In the genomic region with DNA sequence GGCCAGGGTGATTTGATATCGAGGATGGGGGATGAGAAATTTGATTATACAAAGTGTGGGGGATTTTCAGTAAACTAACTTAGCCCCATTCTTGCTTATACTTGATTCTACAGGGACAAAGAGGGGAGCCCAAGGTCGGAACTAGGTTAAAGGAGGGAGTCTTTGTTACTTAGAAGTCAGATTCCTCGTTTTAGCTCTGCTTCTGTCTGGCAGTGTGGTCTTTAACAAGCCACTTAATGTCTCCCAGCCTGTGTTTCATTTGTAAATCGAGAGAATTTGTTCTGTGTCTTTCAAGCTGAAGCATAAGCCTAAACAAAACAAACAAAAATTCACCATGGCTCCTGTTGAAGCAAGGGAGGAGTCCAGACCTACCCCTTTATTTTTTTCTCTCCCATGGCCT, we compare ENCODE assay signal across 21 cellular contexts.
DNase-seq lines count a peak whose midpoint lies in the region; ATAC-seq, FAIRE-seq and TF ChIP-seq lines count a peak whose summit lies in the region.
"Had no signal": no experiment of that assay in that cellular context is flagged by ENCODE, and none has a peak within 500 bp of the region (broad histone marks: within the 10 kb centered on the region; RNA-seq: fewer than 3 reads in every experiment).

No MANE protein-coding gene starts in this region.

- H3K27me3 ChIP-seq in GM23338 (ENCODE audit: insufficient read depth) (no peaks in the 10 kb centered on the region), NT2/D1 (ENCODE audit: insufficient read depth, insufficient read length) (no peaks in the 10 kb centered on the region), H1 (replicated peaks in 1 of 4; ENCODE audit: control insufficient read depth in 3 of 4, extremely low read depth in 1 of 4, insufficient read depth in 3 of 4, low read length in 3 of 4) (no peaks in the 10 kb centered on the region), neural cell (ENCODE audit: insufficient read depth, low read depth, low read length) (no peaks in the 10 kb centered on the region)
- H3K27me3 ChIP-seq: BLaER1 had no signal

- no peaks in the 10 kb centered on the region for H3K36me3 Mint-ChIP-seq in GM23338 (ENCODE audit: low read depth)
- H3K36me3 Mint-ChIP-seq: CD14-positive monocyte; CD4-positive, alpha-beta memory T cell; IgD-negative memory B cell had no signal

- H4K8ac ChIP-seq in H1 (ENCODE audit: extremely low read depth, insufficient read depth, low read length): no peak overlapping the region

- POLR2A ChIA-PET in H1 (lab: Charles Lee; ENCODE audit: partially characterized antibody): no interaction called here

- H4K20me1 ChIP-seq in GM23338 (replicated peaks; ENCODE audit: insufficient read depth): no peaks in the 10 kb centered on the region
- no peaks in the 10 kb centered on the region for H4K20me1 ChIP-seq in H1 (replicated peaks in 1 of 2; ENCODE audit: control insufficient read depth in 1 of 2, insufficient read depth in 2 of 2, low read length in 2 of 2)
- H4K20me1 ChIP-seq in neural cell (ENCODE audit: insufficient read depth): no peaks in the 10 kb centered on the region
- H4K20me1 ChIP-seq: BLaER1 had no signal

- H3K79me2 ChIP-seq in GM23338 (replicated peaks; ENCODE audit: insufficient read depth) (no peaks in the 10 kb centered on the region), H1 (ENCODE audit: control insufficient read depth in 1 of 2, insufficient read depth in 2 of 2, low read length in 2 of 2) (no peaks in the 10 kb centered on the region), neural cell (replicated peaks; ENCODE audit: insufficient read depth, low read length) (no peaks in the 10 kb centered on the region)

- H3F3A ChIP-seq in GM23338 (replicated peaks; ENCODE audit: low read depth): no peaks in the 10 kb centered on the region
- H3F3A ChIP-seq in neural cell (ENCODE audit: insufficient read depth, low read length, poor library complexity, severe bottlenecking): no peaks in the 10 kb centered on the region

- TF ChIP-seq POLR2A in H1 (IDR thresholded peaks at IDR 0.05; ENCODE audit: control extremely low read depth in 1 of 2, low read depth in 2 of 2, low read length in 2 of 2): no peak

- no peak for TF ChIP-seq RAD21 in H1 (IDR thresholded peaks at IDR 0.05 in 1 of 2, conservative IDR thresholded peaks at IDR 0.05 in 1 of 2; ENCODE audit: low read depth in 2 of 2, low read length in 2 of 2)
- TF ChIP-seq RAD21 in neural cell (conservative IDR thresholded peaks at IDR 0.05): no peak

- H3K9me3 ChIP-seq in NT2/D1 (ENCODE audit: insufficient read depth, low read length) (no peaks in the 10 kb centered on the region), H1 (ENCODE audit: insufficient read depth in 2 of 2, low read depth in 1 of 2, low read length in 1 of 2) (no peaks in the 10 kb centered on the region), neural cell (ENCODE audit: low read length) (no peaks in the 10 kb centered on the region)

- H3K23me2 ChIP-seq in H1 (ENCODE audit: low read depth, low read length): no peaks in the 10 kb centered on the region

- no peaks in the 10 kb centered on the region; the same call in 2 of the 3 replicates for H3K9me3 Mint-ChIP-seq in GM23338
- H3K9me3 Mint-ChIP-seq: CD4-positive, alpha-beta memory T cell had no signal

- no peak overlapping the region for H2BK20ac ChIP-seq in H1 (ENCODE audit: low read length)

- H3K27ac ChIP-seq in GM23338 (ENCODE audit: low read depth) (no peak overlapping the region), H1 (ENCODE audit: low read depth, low read length) (no peak overlapping the region), neural cell (ENCODE audit: low read length) (peak overlapping the region; percentile 79)
- H3K27ac ChIP-seq: BLaER1 had no signal

- no peak overlapping the region for H2AK5ac ChIP-seq in H1 (ENCODE audit: low read depth, low read length)

- no peak overlapping the region for H3K9ac ChIP-seq in NT2/D1 (ENCODE audit: insufficient read length, low read depth)
- no peak overlapping the region for H3K9ac ChIP-seq in H1 (replicated peaks in 1 of 4; ENCODE audit: extremely low read depth in 1 of 4, low read depth in 3 of 4, low read length in 3 of 4)
- no peak overlapping the region for H3K9ac ChIP-seq in neural cell (ENCODE audit: low read length)
- H3K9ac ChIP-seq: BLaER1 had no signal

- no peaks in the 10 kb centered on the region for H3K9me2 ChIP-seq in GM23338 (ENCODE audit: insufficient read depth)
- H3K9me2 ChIP-seq in neural cell (ENCODE audit: insufficient read depth, low read length): no peaks in the 10 kb centered on the region

- H3K36me3 ChIP-seq in GM23338 (ENCODE audit: insufficient read depth) (no peaks in the 10 kb centered on the region), NT2/D1 (ENCODE audit: insufficient read depth, insufficient read length, low read length) (no peaks in the 10 kb centered on the region), H1 (ENCODE audit: control insufficient read depth in 2 of 4, insufficient read depth in 4 of 4, low read length in 3 of 4) (no peaks in the 10 kb centered on the region), neural cell (ENCODE audit: insufficient read depth, low read length) (no peaks in the 10 kb centered on the region)
- H3K36me3 ChIP-seq: BLaER1 had no signal

- no peak overlapping the region for H3K14ac ChIP-seq in H1 (ENCODE audit: insufficient read length)

- no peak overlapping the region for H2BK5ac ChIP-seq in H1 (ENCODE audit: low read depth, low read length)

- H3K4me3 ChIP-seq in GM23338 (no peak overlapping the region), NT2/D1 (ENCODE audit: insufficient read length, low read depth) (no peak overlapping the region), H1 (ENCODE audit: extremely low read depth in 1 of 4, insufficient read depth in 2 of 4, low read depth in 3 of 4, low read length in 4 of 4) (no peak overlapping the region), neural cell (ENCODE audit: low read length) (no peak overlapping the region)
- H3K4me3 ChIP-seq: BLaER1, GM12878 had no signal

- no peak overlapping the region for H3K4me3 Mint-ChIP-seq in GM23338
- H3K4me3 Mint-ChIP-seq: CD14-positive monocyte; CD4-positive, alpha-beta memory T cell; IgD-negative memory B cell had no signal

- H4K5ac ChIP-seq in H1 (ENCODE audit: insufficient read length, low read depth, low read length): no peak overlapping the region

- no peak overlapping the region for H3K56ac ChIP-seq in H1 (replicated peaks; ENCODE audit: insufficient read length, low read depth, low read length)

- WGBS in H1 (ENCODE audit: extremely low coverage in 1 of 2, insufficient coverage in 1 of 2, insufficient read length in 1 of 2, insufficient replicate concordance in 2 of 2, low coverage in 1 of 2, low lambda C conversion rate in 2 of 2, missing lambda C conversion rate in 1 of 2), 2 experiments: 64% methylated on average over 2 of the region's 4 CpGs; no CpG with 5 or more reads in 1 of the 2 experiments

- H4K91ac ChIP-seq in H1 (replicated peaks; ENCODE audit: insufficient read length, low read length): no peak overlapping the region

- H2AFZ ChIP-seq in GM23338 (no peak overlapping the region), H1 (ENCODE audit: low read length) (peak overlapping the region; percentile 32; the same call in 1 of the 2 replicates), neural cell (ENCODE audit: low read depth, low read length) (no peak overlapping the region)

- H3K27ac Mint-ChIP-seq in GM23338: no peak overlapping the region; the same call in none of the 2 replicates
- H3K27ac Mint-ChIP-seq: CD14-positive monocyte; CD4-positive, alpha-beta memory T cell; IgD-negative memory B cell had no signal

- H3K18ac ChIP-seq in H1 (ENCODE audit: extremely low read depth, low read length): no peak overlapping the region

- H3K4me1 ChIP-seq in GM23338 (ENCODE audit: insufficient read depth) (peaks cover 6% of the 10 kb centered on the region), NT2/D1 (ENCODE audit: insufficient read depth, insufficient read length) (no peaks in the 10 kb centered on the region), H1 (replicated peaks in 1 of 4; ENCODE audit: control insufficient read depth in 3 of 4, insufficient read depth in 4 of 4, low read length in 3 of 4) (no peaks in the 10 kb centered on the region)
- H3K4me1 ChIP-seq: BLaER1 had no signal

- no peak overlapping the region for H2BK12ac ChIP-seq in H1 (ENCODE audit: low read depth, low read length)

- ATAC-seq in GM23338: no peak
- ATAC-seq: GM12878, HCT116, HepG2 had no signal

- no peak overlapping the region for H2BK120ac ChIP-seq in H1 (replicated peaks; ENCODE audit: low read depth, low read length)

- no peaks in the 10 kb centered on the region for H3K79me1 ChIP-seq in H1 (ENCODE audit: low read depth, low read length)

- CTCF ChIA-PET in H1 (lab: Charles Lee; ENCODE audit: partially characterized antibody): interaction anchor here (1.3 kb wide), 1 partner anchor 51 kb away, joined by 3 read pairs; no protein-coding TSS in a partner anchor

- H3K27me3 Mint-ChIP-seq in GM23338 (ENCODE audit: insufficient read depth, low read depth, poor library complexity): no peaks in the 10 kb centered on the region

- no peak for FAIRE-seq in H1 (lab: Jason Lieb, UNC)
- FAIRE-seq: GM12878, HepG2 had no signal

- TF ChIP-seq EP300 in H1 (IDR thresholded peaks at IDR 0.05; ENCODE audit: borderline replicate concordance in 1 of 2, low read depth in 2 of 2, low read length in 2 of 2) (no peak), neural cell (conservative IDR thresholded peaks at IDR 0.05; ENCODE audit: poor library complexity, severe bottlenecking) (no peak)

- peak; percentile 3 for DNase-seq in GM23338 (ENCODE audit: low spot score)
- peak; percentile 50 for DNase-seq in NT2/D1 (ENCODE audit: low read depth, low spot score)
- DNase-seq in H1 (ENCODE audit: low read depth in 1 of 2, low spot score in 2 of 2): no peak
- no peak for DNase-seq in COLO829 (ENCODE audit: low spot score)
- DNase-seq in NCI-H526 (lab: John Stamatoyannopoulos, UW): no peak
- DNase-seq in GOT3 (lab: John Stamatoyannopoulos, UW): no peak
- DNase-seq: 8988T; Calu3; CD4-positive, alpha-beta memory T cell; DMS 273 treated with DMSO at 0.1 percent for 48 hours; DMS53; DND-41; EL; H7 had no signal

- TF ChIP-seq CTCF in GM23338 (conservative IDR thresholded peaks at IDR 0.05; ENCODE audit: low read depth in 2 of 2): no peak
- no peak for TF ChIP-seq CTCF in H1 (IDR thresholded peaks at IDR 0.05; ENCODE audit: control extremely low read depth in 1 of 3, insufficient read depth in 1 of 3, low read depth in 1 of 3, low read length in 3 of 3)
- no peak for TF ChIP-seq CTCF in neural cell (IDR thresholded peaks at IDR 0.05; ENCODE audit: poor library complexity, severe bottlenecking)

- peaks cover 13% of the 10 kb centered on the region for H3K4me1 Mint-ChIP-seq in GM23338
- H3K4me1 Mint-ChIP-seq: CD14-positive monocyte; CD4-positive, alpha-beta memory T cell; IgD-negative memory B cell had no signal

- no peak overlapping the region for H3K4ac ChIP-seq in H1 (replicated peaks; ENCODE audit: insufficient read length, low read depth, low read length)

- no peak overlapping the region for H3K23ac ChIP-seq in H1 (ENCODE audit: insufficient read length)

- H3K4me2 ChIP-seq in GM23338 (no peak overlapping the region; the same call in 1 of the 2 replicates), H1 (ENCODE audit: insufficient read depth in 1 of 2, low read depth in 2 of 2, low read length in 2 of 2) (peak overlapping the region in 1 of 2 experiments; percentile 20; a peak in 1 of 4 replicates), neural cell (ENCODE audit: low read length) (no peak overlapping the region)
- H3K4me2 ChIP-seq: BLaER1 had no signal

- H2BK15ac ChIP-seq in H1 (ENCODE audit: low read length): no peak overlapping the region

Comparison
In these comparisons a context has a peak if more than half of its experiments do, and no peak if none do; other contexts are left out.
1. DNase-seq: peak in GM23338 (single experiment) and NT2/D1 (single experiment); none in H1 (0 of 2), COLO829 (single experiment), NCI-H526 (0 of 2) and GOT3 (single experiment).